Comparison of ENCODE assay signal across 20 cellular contexts in the genomic region with DNA sequence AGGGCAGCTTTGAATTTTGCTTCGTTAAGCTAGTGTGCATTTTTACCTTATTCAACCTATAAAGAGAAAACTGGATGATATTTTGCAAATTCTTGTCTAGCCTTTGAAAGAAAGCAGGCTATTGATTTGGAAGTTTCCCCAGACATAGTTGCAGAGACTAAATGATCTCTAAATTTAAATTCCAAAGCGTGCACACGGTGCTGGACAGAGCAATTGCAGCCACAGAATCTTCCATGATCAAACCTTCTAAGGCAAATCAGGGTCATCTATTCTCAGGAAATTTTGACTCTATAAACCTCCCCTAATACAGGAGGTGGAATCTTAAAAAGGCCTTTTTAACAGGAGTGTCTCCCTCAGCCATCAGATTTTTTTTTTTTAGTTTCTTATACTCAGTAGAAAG.
"Had no signal": no experiment of that assay in that cellular context is flagged by ENCODE, and none has a peak within 500 bp of the region (broad histone marks: within the 10 kb centered on the region; RNA-seq: fewer than 3 reads in every experiment).

No MANE protein-coding gene starts in this region.

- DNase-seq: colonic mucosa; cortex of kidney; effector CD8-positive, alpha-beta T cell; effector memory CD8-positive, alpha-beta T cell; foreskin keratinocyte; heart left ventricle; hypothalamus; left cardiac atrium; left lung; left ventricle myocardium superior; lower lobe of right lung; mesenchymal stem cell; mucosa of descending colon; naive B cell; naive thymus-derived CD8-positive, alpha-beta T cell had no signal

- H3K27ac Mint-ChIP-seq: dendritic cell treated with granulocyte-macrophage colony-stimulating factor and Interleukin-4, amounts not matched to agents 40 ng/mL and 50 ng/mL, for 4 days; effector memory CD8-positive, alpha-beta T cell; mesothelial cell of epicardium; naive B cell; naive thymus-derived CD8-positive, alpha-beta T cell had no signal

- H3K27me3 Mint-ChIP-seq: dendritic cell treated with granulocyte-macrophage colony-stimulating factor and Interleukin-4, amounts not matched to agents 40 ng/mL and 50 ng/mL, for 4 days had no signal

- H3K9me3 Mint-ChIP-seq: dendritic cell treated with granulocyte-macrophage colony-stimulating factor and Interleukin-4, amounts not matched to agents 40 ng/mL and 50 ng/mL, for 4 days; effector memory CD8-positive, alpha-beta T cell had no signal

- H3K36me3 Mint-ChIP-seq: naive B cell; naive thymus-derived CD8-positive, alpha-beta T cell had no signal

- H3K4me3 ChIP-seq: colonic mucosa, esophagus muscularis mucosa, gastroesophageal sphincter, heart left ventricle, hepatocyte, left lung, lower lobe of right lung, mucosa of descending colon had no signal

- H3K36me3 ChIP-seq: colonic mucosa, esophagus muscularis mucosa, gastroesophageal sphincter, heart left ventricle, left lung, lower lobe of right lung had no signal

- H3K4me1 Mint-ChIP-seq: naive B cell; naive thymus-derived CD8-positive, alpha-beta T cell had no signal

- H3K4me1 ChIP-seq: colonic mucosa, esophagus muscularis mucosa, foreskin keratinocyte had no signal

- H3K4me3 Mint-ChIP-seq: dendritic cell treated with granulocyte-macrophage colony-stimulating factor and Interleukin-4, amounts not matched to agents 40 ng/mL and 50 ng/mL, for 4 days; effector memory CD8-positive, alpha-beta T cell; mesothelial cell of epicardium; naive B cell; naive thymus-derived CD8-positive, alpha-beta T cell had no signal

- ATAC-seq: effector memory CD8-positive, alpha-beta T cell; foreskin keratinocyte; gastroesophageal sphincter; heart left ventricle; left cardiac atrium; left lung; left ventricle myocardium superior; lower lobe of right lung; mucosa of descending colon; naive thymus-derived CD8-positive, alpha-beta T cell had no signal

- H3K27ac ChIP-seq: colonic mucosa, esophagus muscularis mucosa, foreskin keratinocyte, gastroesophageal sphincter, heart left ventricle, hepatocyte, left lung, lower lobe of right lung had no signal

- H3K27me3 ChIP-seq: colonic mucosa, esophagus muscularis mucosa, foreskin keratinocyte, gastroesophageal sphincter, heart left ventricle, hepatocyte, left lung had no signal

- H3K9me3 ChIP-seq: colonic mucosa, esophagus muscularis mucosa, gastroesophageal sphincter, heart left ventricle, left lung, lower lobe of right lung, mucosa of descending colon had no signal
